ENCODE assay signal across 18 cellular contexts in the genomic region with DNA sequence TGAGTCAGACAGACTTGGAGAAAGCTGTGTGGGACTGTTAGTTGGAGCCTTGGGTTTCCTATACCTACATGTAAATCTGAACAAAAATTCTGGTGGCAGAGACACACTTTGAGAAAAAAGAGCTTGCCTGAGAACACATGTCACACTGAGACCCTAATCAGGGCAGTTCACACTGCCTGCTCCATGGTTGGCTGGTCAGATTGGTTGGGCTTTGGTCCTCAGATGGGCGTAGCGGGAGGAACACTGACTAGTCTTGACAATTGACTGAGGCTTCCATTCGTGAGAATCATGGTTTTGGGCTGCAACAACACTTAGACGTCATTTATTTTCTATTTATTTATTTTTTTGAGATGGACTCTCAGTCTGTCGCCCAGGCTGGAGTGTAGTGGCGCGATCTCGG. TPM values are rescaled to one million over a fixed set of nuclear protein-coding genes. Genes with fewer than 3 reads are reported as not detected.
DNase-seq lines count a peak whose midpoint lies in the region; ATAC-seq, FAIRE-seq and TF ChIP-seq lines count a peak whose summit lies in the region.
"Had no signal": no experiment of that assay in that cellular context is flagged by ENCODE, and none has a peak within 500 bp of the region (broad histone marks: within the 10 kb centered on the region; RNA-seq: fewer than 3 reads in every experiment).

No MANE protein-coding gene starts in this region.

- WGBS in mammary epithelial cell (ENCODE audit: low coverage, missing lambda C conversion rate), result 89% methylated on average over 8 of the region's 8 CpGs

- H2AFZ ChIP-seq in OCI-LY1 (ENCODE audit: low read length) (no peak overlapping the region), endothelial cell of umbilical vein (ENCODE audit: low read depth, low read length) (no peak overlapping the region), mammary epithelial cell (ENCODE audit: low read depth, low read length) (no peak overlapping the region)

- POLR2A ChIA-PET in endothelial cell of umbilical vein (lab: Charles Lee), result no interaction called here

- peaks cover 94% of the 10 kb centered on the region for H3K4me1 Mint-ChIP-seq in activated naive CD4-positive, alpha-beta T cell treated with anti-CD3 and anti-CD28 coated beads, Interleukin-2, amount 50 U/mL, for 24 hours
- peaks cover 97% of the 10 kb centered on the region for H3K4me1 Mint-ChIP-seq in stimulated activated memory B cell treated with anti-CD40 and anti-IgM and Interleukin-4, amounts not matched to agents 10 μg/mL and 1 μg/mL and 100 μg/mL, for 72 hours

- H3K36me3 ChIP-seq in OCI-LY1 (ENCODE audit: insufficient read depth, low read length) (peaks cover 48% of the 10 kb centered on the region), endothelial cell of umbilical vein (ENCODE audit: control insufficient read depth in 2 of 2, extremely low read depth in 1 of 2, insufficient read depth in 2 of 2, low read length in 2 of 2) (no peaks in the 10 kb centered on the region), mammary epithelial cell (ENCODE audit: insufficient read depth, low read length) (no peaks in the 10 kb centered on the region)
- H3K36me3 ChIP-seq: brain microvascular endothelial cell had no signal

- peaks cover 99% of the 10 kb centered on the region for H3K79me2 ChIP-seq in OCI-LY1 (ENCODE audit: insufficient read depth, low read length)
- peaks cover 98% of the 10 kb centered on the region for H3K79me2 ChIP-seq in endothelial cell of umbilical vein (ENCODE audit: control insufficient read depth, insufficient read depth, low read length)
- H3K79me2 ChIP-seq in mammary epithelial cell (ENCODE audit: insufficient read depth, low read length), result peaks cover 98% of the 10 kb centered on the region

- no peak overlapping the region for H3K27ac ChIP-seq in OCI-LY1 (ENCODE audit: low read depth, low read length, poor library complexity, severe bottlenecking)
- no peak overlapping the region for H3K27ac ChIP-seq in endothelial cell of umbilical vein (ENCODE audit: insufficient read depth, low read depth, low read length)
- H3K27ac ChIP-seq in mammary epithelial cell (ENCODE audit: insufficient read depth, low read depth, low read length), result no peak overlapping the region
- H3K27ac ChIP-seq: brain microvascular endothelial cell, HL-60 had no signal

- no peaks in the 10 kb centered on the region for H3K27me3 ChIP-seq in OCI-LY1 (ENCODE audit: insufficient read depth, low read length)
- H3K27me3 ChIP-seq in endothelial cell of umbilical vein (ENCODE audit: control insufficient read depth in 2 of 2, insufficient read depth in 2 of 2, low read length in 2 of 2), result no peaks in the 10 kb centered on the region
- H3K27me3 ChIP-seq in mammary epithelial cell (ENCODE audit: insufficient read depth, low read length), result no peaks in the 10 kb centered on the region
- H3K27me3 ChIP-seq: brain microvascular endothelial cell, dorsolateral prefrontal cortex had no signal

- H3K4me2 ChIP-seq in OCI-LY1 (ENCODE audit: low read length) (peak overlapping the region; percentile 27; the same call in 1 of the 2 replicates), endothelial cell of umbilical vein (ENCODE audit: insufficient read depth, low read length) (no peak overlapping the region), mammary epithelial cell (ENCODE audit: insufficient read depth, low read depth, low read length) (no peak overlapping the region)

- FAIRE-seq in endothelial cell of umbilical vein (lab: Jason Lieb, UNC), result peak; percentile 52
- FAIRE-seq: small intestine had no signal

- H3K36me3 Mint-ChIP-seq in activated naive CD4-positive, alpha-beta T cell treated with anti-CD3 and anti-CD28 coated beads, Interleukin-2, amount 50 U/mL, for 24 hours, result peaks cover 13% of the 10 kb centered on the region
- H3K36me3 Mint-ChIP-seq in stimulated activated memory B cell treated with anti-CD40 and anti-IgM and Interleukin-4, amounts not matched to agents 10 μg/mL and 1 μg/mL and 100 μg/mL, for 72 hours, result peaks cover 30% of the 10 kb centered on the region

- no peak overlapping the region for H3K4me3 ChIP-seq in OCI-LY1 (ENCODE audit: low read depth, low read length, poor library complexity, severe bottlenecking)
- H3K4me3 ChIP-seq in endothelial cell of umbilical vein (replicated peaks in 1 of 3; ENCODE audit: insufficient read depth in 1 of 3, low read depth in 1 of 3, low read length in 3 of 3), result no peak overlapping the region
- H3K4me3 ChIP-seq in mammary epithelial cell (replicated peaks in 1 of 3; ENCODE audit: insufficient read depth in 1 of 3, low read depth in 2 of 3, low read length in 3 of 3), result no peak overlapping the region
- H3K4me3 ChIP-seq: dorsolateral prefrontal cortex had no signal

- dilution Hi-C loops in endothelial cell of umbilical vein (cut with MboI; ENCODE audit: extremely low pct_ligation_motif_present, low sequenced_read_pairs), result no loop called here
- dilution Hi-C loops in mammary epithelial cell (cut with HindIII; ENCODE audit: low sequenced_read_pairs), result no loop called here

- no peaks in the 10 kb centered on the region for H3K27me3 Mint-ChIP-seq in activated naive CD4-positive, alpha-beta T cell treated with anti-CD3 and anti-CD28 coated beads, Interleukin-2, amount 50 U/mL, for 24 hours
- H3K27me3 Mint-ChIP-seq in stimulated activated memory B cell treated with anti-CD40 and anti-IgM and Interleukin-4, amounts not matched to agents 10 μg/mL and 1 μg/mL and 100 μg/mL, for 72 hours, result no peaks in the 10 kb centered on the region

- H3K4me1 ChIP-seq in OCI-LY1 (ENCODE audit: insufficient read depth, low read length, severe bottlenecking) (peaks cover 50% of the 10 kb centered on the region), endothelial cell of umbilical vein (ENCODE audit: control insufficient read depth, extremely low read depth, insufficient read depth, low read length) (peaks cover 20% of the 10 kb centered on the region), mammary epithelial cell (ENCODE audit: insufficient read depth, low read length) (peaks cover 32% of the 10 kb centered on the region)

- TF ChIP-seq POLR2A in endothelial cell of umbilical vein (IDR thresholded peaks at IDR 0.05; ENCODE audit: low read depth, low read length), result no peak

- no TSS peak for BruUV-seq in endothelial cell of umbilical vein (replicated peaks; lab: Mats Ljungman, UMichigan)
- BruUV-seq in mammary epithelial cell (replicated peaks; lab: Mats Ljungman, UMichigan), result no TSS peak

- ATAC-seq in stimulated activated memory B cell treated with anti-CD40 and anti-IgM and Interleukin-4, amounts not matched to agents 10 μg/mL and 1 μg/mL and 100 μg/mL, for 72 hours, result no peak

- TF ChIP-seq CTCF in OCI-LY1 (IDR thresholded peaks at IDR 0.05; ENCODE audit: low read length) (no peak), endothelial cell of umbilical vein (IDR thresholded peaks at IDR 0.05; ENCODE audit: extremely low read depth in 1 of 2, insufficient read depth in 1 of 2, low read depth in 1 of 2, low read length in 2 of 2) (no peak), mammary epithelial cell (conservative IDR thresholded peaks at IDR 0.05 in 1 of 2, IDR thresholded peaks at IDR 0.05 in 1 of 2; ENCODE audit: extremely low read depth in 1 of 2, insufficient read depth in 1 of 2, low read depth in 1 of 2, low read length in 2 of 2) (no peak)

- H3K9me2 ChIP-seq in OCI-LY1 (ENCODE audit: low read depth, low read length), result no peaks in the 10 kb centered on the region

- H4K20me1 ChIP-seq in OCI-LY1 (ENCODE audit: insufficient read depth, low read length), result 0 out of 2 replicates have a peak, but pooled peaks cover 1% of the 10 kb centered on the region
- H4K20me1 ChIP-seq in endothelial cell of umbilical vein (replicated peaks; ENCODE audit: control insufficient read depth, extremely low read depth, insufficient read depth, low read length), result peaks cover 30% of the 10 kb centered on the region
- peaks cover 26% of the 10 kb centered on the region for H4K20me1 ChIP-seq in mammary epithelial cell (ENCODE audit: insufficient read depth, low read length)

- H3K9me1 ChIP-seq in endothelial cell of umbilical vein (replicated peaks; ENCODE audit: control insufficient read depth, extremely low read depth, insufficient read depth, low read length), result no peaks in the 10 kb centered on the region

- H3K9ac ChIP-seq in OCI-LY1 (ENCODE audit: low read length), result no peak overlapping the region
- H3K9ac ChIP-seq in endothelial cell of umbilical vein (replicated peaks; ENCODE audit: extremely low read depth, insufficient read depth, low read length), result no peak overlapping the region
- no peak overlapping the region for H3K9ac ChIP-seq in mammary epithelial cell (ENCODE audit: insufficient read depth, low read length)

- no peak for DNase-seq in activated naive CD4-positive, alpha-beta T cell treated with Interleukin-2 at 50 U/mL for 16 hours
- DNase-seq in endothelial cell of umbilical vein (ENCODE audit: low read depth, low spot score), result no peak
- DNase-seq in NK-92 treated with Interleukin-12 subunit alpha and Interleukin-12 subunit beta, amount 100 ng/mL, for 24 hours (lab: John Stamatoyannopoulos, UW), result no peak
- no peak for DNase-seq in mammary epithelial cell
- no peak for DNase-seq in NCI-H526 (lab: John Stamatoyannopoulos, UW)
- DNase-seq: activated CD4-positive, alpha-beta T cell treated with anti-CD3 and anti-CD28 coated beads for 4 hours; activated effector memory CD4-positive, alpha-beta T cell treated with anti-CD3 and anti-CD28 coated beads, Interleukin-2, amount 50 U/mL, for 16 hours; brain microvascular endothelial cell; dorsolateral prefrontal cortex; KBM-7; NCI-H1092; NCI-H2107; small intestine; T-helper 9 cell had no signal

- H3K9me3 ChIP-seq in OCI-LY1 (ENCODE audit: low read length), result no peaks in the 10 kb centered on the region; the same call in 1 of the 2 replicates
- no peaks in the 10 kb centered on the region for H3K9me3 ChIP-seq in endothelial cell of umbilical vein (replicated peaks; ENCODE audit: control insufficient read depth, insufficient read depth, low read length)
- no peaks in the 10 kb centered on the region for H3K9me3 ChIP-seq in mammary epithelial cell (replicated peaks; ENCODE audit: insufficient read depth, low read length)

- H3F3A ChIP-seq in OCI-LY1 (ENCODE audit: insufficient read depth, low read length), result no peaks in the 10 kb centered on the region

- H3K4me3 Mint-ChIP-seq in activated naive CD4-positive, alpha-beta T cell treated with anti-CD3 and anti-CD28 coated beads, Interleukin-2, amount 50 U/mL, for 24 hours, result peak overlapping the region; percentile 58
- no peak overlapping the region for H3K4me3 Mint-ChIP-seq in stimulated activated memory B cell treated with anti-CD40 and anti-IgM and Interleukin-4, amounts not matched to agents 10 μg/mL and 1 μg/mL and 100 μg/mL, for 72 hours

- intact Hi-C loops in endothelial cell of umbilical vein (cut with micrococcal nuclease), result no loop called here
- intact Hi-C loops in mammary epithelial cell (cut with micrococcal nuclease), result no loop called here

- no peaks in the 10 kb centered on the region for H3K9me3 Mint-ChIP-seq in activated naive CD4-positive, alpha-beta T cell treated with anti-CD3 and anti-CD28 coated beads, Interleukin-2, amount 50 U/mL, for 24 hours
- H3K9me3 Mint-ChIP-seq in stimulated activated memory B cell treated with anti-CD40 and anti-IgM and Interleukin-4, amounts not matched to agents 10 μg/mL and 1 μg/mL and 100 μg/mL, for 72 hours, result no peaks in the 10 kb centered on the region

- in situ Hi-C loops in mammary epithelial cell (cut with MboI; ENCODE audit: low sequenced_read_pairs in 2 of 2), result no loop called here

- CTCF ChIA-PET in endothelial cell of umbilical vein (lab: Charles Lee), result interaction anchor here (0.7 kb wide), 1 partner anchor 83 kb away, joined by 3 read pairs; no protein-coding TSS in a partner anchor
- CTCF ChIA-PET in mammary epithelial cell (lab: Charles Lee; ENCODE audit: low non-redundant PET), result no interaction called here

- peak overlapping the region; percentile 85 for H3K27ac Mint-ChIP-seq in activated naive CD4-positive, alpha-beta T cell treated with anti-CD3 and anti-CD28 coated beads, Interleukin-2, amount 50 U/mL, for 24 hours
- peak overlapping the region; percentile 32 for H3K27ac Mint-ChIP-seq in stimulated activated memory B cell treated with anti-CD40 and anti-IgM and Interleukin-4, amounts not matched to agents 10 μg/mL and 1 μg/mL and 100 μg/mL, for 72 hours

RNA-seq across cellular contexts. Expression of gene PPP6R3, which starts 6.9 kb away (rescaled TPM):
- total RNA-seq in endothelial cell of umbilical vein (98.8 and 99.5 TPM in 2 replicates), mammary epithelial cell (100 to 1,000 TPM in 1 of 2 donors, 10 to 100 TPM in 1; 90.5 to 115 TPM)
- polyA plus RNA-seq in endothelial cell of umbilical vein (31.7 and 34.7 TPM in 2 replicates), mammary epithelial cell (30.8 TPM)
- polyA plus RNA-seq in endothelial cell of umbilical vein (2011; cell fraction: cytosol; rRNA removed), result 27.0 and 27.6 TPM in 2 replicates
- 113 and 114 TPM in 2 replicates for polyA plus RNA-seq in endothelial cell of umbilical vein (2011; cell fraction: nucleus; rRNA removed)
- polyA plus RNA-seq in endothelial cell of umbilical vein (2012), result 51.4 and 59.2 TPM in 2 replicates
- polyA minus RNA-seq in endothelial cell of umbilical vein (92.9 and 108 TPM in 2 replicates), mammary epithelial cell (122 TPM)
- 140 TPM for polyA minus RNA-seq in endothelial cell of umbilical vein (2011; cell fraction: cytosol; rRNA and poly(A)+ RNA removed)
- 182 and 236 TPM in 2 replicates for polyA minus RNA-seq in endothelial cell of umbilical vein (2011; cell fraction: nucleus; rRNA and poly(A)+ RNA removed)
